Comparison of ENCODE assay signal across 23 cellular contexts in genomic region chrX:48823029-48823428, GRCh38. TPM values are rescaled to one million over a fixed set of nuclear protein-coding genes. Genes with fewer than 3 reads are reported as not detected.
"Had no signal": no experiment of that assay in that cellular context is flagged by ENCODE, and none has a peak within 500 bp of the region (broad histone marks: within the 10 kb centered on the region; RNA-seq: fewer than 3 reads in every experiment).

No MANE protein-coding gene starts in this region.

- H3K9me3 ChIP-seq: adrenal gland, gastrocnemius medialis, lower lobe of right lung, uterus had no signal

- H3K9ac ChIP-seq: parathyroid adenoma had no signal

- H3K4me3 ChIP-seq: adrenal gland, cardiac muscle cell, gastrocnemius medialis, heart left ventricle, lower lobe of right lung, tibial artery, uterus had no signal

- H3K4me1 ChIP-seq: adrenal gland, gastrocnemius medialis, heart left ventricle, lower lobe of right lung, parathyroid adenoma, tibial artery, uterus had no signal

- H3K79me2 ChIP-seq: parathyroid adenoma had no signal

- H3K27me3 ChIP-seq: cardiac muscle cell, gastrocnemius medialis, tibial artery, uterus had no signal

- H3K27ac ChIP-seq: adrenal gland, cardiac muscle cell, dorsolateral prefrontal cortex, gastrocnemius medialis, heart left ventricle, lower lobe of right lung, parathyroid adenoma, tibial artery, uterus had no signal

- ATAC-seq: activated CD8-positive, alpha-beta T cell treated with anti-CD3 and anti-CD28 coated beads for 36 hours; activated T-cell treated with anti-CD3 and anti-CD28 coated beads, Interleukin-2, amount 50 U/mL, for 4 hours; gastrocnemius medialis; heart left ventricle; left cardiac atrium; lower lobe of right lung; stimulated activated naive B cell treated with anti-CD40 and anti-IgM and Interleukin-4, amounts not matched to agents 10 μg/mL and 1 μg/mL and 100 μg/mL, for 72 hours had no signal

- FAIRE-seq: TTC549 had no signal

- H2AFZ ChIP-seq: parathyroid adenoma had no signal

- H3K36me3 ChIP-seq: cardiac muscle cell, uterus had no signal

- DNase-seq: activated B cell treated with CpG ODN at 0.5 μM for 24 hours; activated CD4-positive, alpha-beta T cell treated with anti-CD3 and anti-CD28 coated beads for 48 hours; activated CD8-positive, alpha-beta T cell treated with anti-CD3 and anti-CD28 coated beads for 36 hours; activated effector memory CD4-positive, alpha-beta T cell treated with Interleukin-2 at 50 U/mL for 16 hours; activated naive CD4-positive, alpha-beta T cell treated with anti-CD3 and anti-CD28 coated beads, Interleukin-2, amount 50 U/mL, for 16 hours; activated T-cell treated with anti-CD3 and anti-CD28 coated beads, Interleukin-2, amount 50 U/mL, for 4 hours; adrenal gland; erythroblast; gastrocnemius medialis; heart left ventricle; left cardiac atrium; lower lobe of right lung; midbrain; retina; stimulated activated CD4-positive, alpha-beta T cell treated with anti-CD3 and anti-CD28 coated beads, Interleukin-4, amount 100 ng/mL, for 1 hour; stimulated activated naive B cell treated with anti-CD40 and anti-IgM and Interleukin-4, amounts not matched to agents 10 μg/mL and 1 μg/mL and 100 μg/mL, for 72 hours; T-helper 2 cell; tibial artery; uterus had no signal

RNA-seq across cellular contexts. Expression of gene ERAS, which starts 3.3 kb away (rescaled TPM):
- total RNA-seq: activated B cell treated with CpG ODN at 0.5 μM for 24 hours; activated CD8-positive, alpha-beta T cell treated with anti-CD3 and anti-CD28 coated beads for 36 hours; adrenal gland; cardiac muscle cell; gastrocnemius medialis; heart left ventricle; left cardiac atrium; lower lobe of right lung had no signal
- polyA plus RNA-seq: heart left ventricle had no signal

RNA-seq across cellular contexts. Expression of gene PCSK1N, which starts 12.4 kb away (rescaled TPM):
- total RNA-seq: activated B cell treated with CpG ODN at 0.5 μM for 24 hours, gastrocnemius medialis had no signal
- polyA plus RNA-seq: heart left ventricle had no signal

RNA-seq across cellular contexts. Expression of gene GATA1, which starts 36.6 kb away (rescaled TPM):
- total RNA-seq: activated B cell treated with CpG ODN at 0.5 μM for 24 hours; activated CD8-positive, alpha-beta T cell treated with anti-CD3 and anti-CD28 coated beads for 36 hours; cardiac muscle cell; gastrocnemius medialis; left cardiac atrium had no signal
- polyA plus RNA-seq: adrenal gland, heart left ventricle had no signal
